2 cellular contexts compared by ENCODE assay signal in the genomic region with DNA sequence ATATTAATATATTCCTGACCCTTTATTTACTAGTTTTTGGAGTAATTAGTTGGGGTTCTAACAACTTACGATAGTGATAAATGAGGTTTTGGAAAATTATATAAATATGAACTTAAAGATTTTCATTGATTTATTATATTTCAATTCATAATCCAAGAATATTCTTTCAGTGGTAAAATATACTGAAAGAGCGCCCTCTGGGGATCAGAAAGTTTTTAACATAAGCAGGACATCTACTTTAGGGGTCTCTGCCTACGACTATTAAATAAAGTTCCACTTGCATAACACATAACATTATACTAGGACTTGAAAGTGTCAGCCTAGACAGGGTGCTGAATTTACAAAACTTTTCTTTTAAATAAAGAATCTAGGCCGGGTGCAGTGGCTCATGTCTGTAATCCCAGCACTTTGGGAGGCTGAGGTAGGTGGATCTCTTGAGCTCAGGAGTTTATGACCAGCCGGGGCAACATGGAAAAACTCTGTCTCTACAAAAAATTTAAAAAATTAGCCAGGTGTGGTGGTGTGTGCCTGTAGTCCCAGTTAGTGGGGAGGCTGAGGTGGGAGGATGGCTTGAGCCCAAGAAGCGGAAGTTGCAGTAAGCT.
TF ChIP-seq lines count a peak whose summit lies in the region.

No MANE protein-coding gene starts in this region.

TF ChIP-seq in A549, 52 proteins besides CTCF, POLR2A, EP300 and RAD21:
- TF ChIP-seq, protein P1, sequence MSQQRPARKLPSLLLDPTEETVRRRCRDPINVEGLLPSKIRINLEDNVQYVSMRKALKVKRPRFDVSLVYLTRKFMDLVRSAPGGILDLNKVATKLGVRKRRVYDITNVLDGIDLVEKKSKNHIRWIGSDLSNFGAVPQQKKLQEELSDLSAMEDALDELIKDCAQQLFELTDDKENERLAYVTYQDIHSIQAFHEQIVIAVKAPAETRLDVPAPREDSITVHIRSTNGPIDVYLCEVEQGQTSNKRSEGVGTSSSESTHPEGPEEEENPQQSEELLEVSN (IDR thresholded peaks at IDR 0.05; ENCODE audit: borderline replicate concordance, low read depth), result no peak
- TF ChIP-seq CBX2 (IDR thresholded peaks at IDR 0.05; ENCODE audit: borderline replicate concordance, low read depth) (no peak), CEBPB (IDR thresholded peaks at IDR 0.05) (no peak), SMC3 (IDR thresholded peaks at IDR 0.05) (0 out of 3 replicates have a peak, but pooled peaks have one; percentile 8), PHF8 (IDR thresholded peaks at IDR 0.05; ENCODE audit: borderline replicate concordance, low read depth) (no peak), HMGXB4 (CRISPR knock-in tag; IDR thresholded peaks at IDR 0.05; ENCODE audit: borderline replicate concordance) (no peak), FOXS1 (CRISPR knock-in tag; IDR thresholded peaks at IDR 0.05) (no peak)
TF ChIP-seq in A549: peak in this region for 1.

TF ChIP-seq in SK-N-SH, 30 proteins besides CTCF, POLR2A, EP300 and RAD21:
- TF ChIP-seq SMC3 (IDR thresholded peaks at IDR 0.05; ENCODE audit: low read depth, low read length) (no peak), ELF1 (IDR thresholded peaks at IDR 0.05) (no peak), CHD2 (IDR thresholded peaks at IDR 0.05; ENCODE audit: low read length, partially characterized antibody) (no peak), PBX3 (IDR thresholded peaks at IDR 0.05) (no peak), YY1 (IDR thresholded peaks at IDR 0.05; ENCODE audit: low read depth) (no peak), POLR2AphosphoS5 (IDR thresholded peaks at IDR 0.05; ENCODE audit: low read depth, low read length) (no peak), MXI1 (IDR thresholded peaks at IDR 0.05; ENCODE audit: low read depth, low read length) (no peak), NFIC (IDR thresholded peaks at IDR 0.05; ENCODE audit: borderline replicate concordance) (no peak), USF1 (IDR thresholded peaks at IDR 0.05; ENCODE audit: borderline replicate concordance, low read depth) (no peak), RFX5 (IDR thresholded peaks at IDR 0.05; ENCODE audit: low read length) (no peak), JUND (IDR thresholded peaks at IDR 0.05) (no peak), IRF3 (IDR thresholded peaks at IDR 0.05; ENCODE audit: low read depth, low read length) (no peak), EZH2phosphoT487 (IDR thresholded peaks at IDR 0.05; ENCODE audit: borderline replicate concordance, low read depth) (no peak), FOSL2 (IDR thresholded peaks at IDR 0.05; ENCODE audit: borderline replicate concordance, low read depth) (no peak), NRF1 (IDR thresholded peaks at IDR 0.05; ENCODE audit: low read depth, low read length) (no peak)
- TF ChIP-seq, protein P2, sequence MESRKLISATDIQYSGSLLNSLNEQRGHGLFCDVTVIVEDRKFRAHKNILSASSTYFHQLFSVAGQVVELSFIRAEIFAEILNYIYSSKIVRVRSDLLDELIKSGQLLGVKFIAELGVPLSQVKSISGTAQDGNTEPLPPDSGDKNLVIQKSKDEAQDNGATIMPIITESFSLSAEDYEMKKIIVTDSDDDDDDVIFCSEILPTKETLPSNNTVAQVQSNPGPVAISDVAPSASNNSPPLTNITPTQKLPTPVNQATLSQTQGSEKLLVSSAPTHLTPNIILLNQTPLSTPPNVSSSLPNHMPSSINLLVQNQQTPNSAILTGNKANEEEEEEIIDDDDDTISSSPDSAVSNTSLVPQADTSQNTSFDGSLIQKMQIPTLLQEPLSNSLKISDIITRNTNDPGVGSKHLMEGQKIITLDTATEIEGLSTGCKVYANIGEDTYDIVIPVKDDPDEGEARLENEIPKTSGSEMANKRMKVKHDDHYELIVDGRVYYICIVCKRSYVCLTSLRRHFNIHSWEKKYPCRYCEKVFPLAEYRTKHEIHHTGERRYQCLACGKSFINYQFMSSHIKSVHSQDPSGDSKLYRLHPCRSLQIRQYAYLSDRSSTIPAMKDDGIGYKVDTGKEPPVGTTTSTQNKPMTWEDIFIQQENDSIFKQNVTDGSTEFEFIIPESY (IDR thresholded peaks at IDR 0.05; ENCODE audit: borderline replicate concordance, low read depth), result no peak
